1 cellular context compared by ENCODE assay signal in the genomic region with DNA sequence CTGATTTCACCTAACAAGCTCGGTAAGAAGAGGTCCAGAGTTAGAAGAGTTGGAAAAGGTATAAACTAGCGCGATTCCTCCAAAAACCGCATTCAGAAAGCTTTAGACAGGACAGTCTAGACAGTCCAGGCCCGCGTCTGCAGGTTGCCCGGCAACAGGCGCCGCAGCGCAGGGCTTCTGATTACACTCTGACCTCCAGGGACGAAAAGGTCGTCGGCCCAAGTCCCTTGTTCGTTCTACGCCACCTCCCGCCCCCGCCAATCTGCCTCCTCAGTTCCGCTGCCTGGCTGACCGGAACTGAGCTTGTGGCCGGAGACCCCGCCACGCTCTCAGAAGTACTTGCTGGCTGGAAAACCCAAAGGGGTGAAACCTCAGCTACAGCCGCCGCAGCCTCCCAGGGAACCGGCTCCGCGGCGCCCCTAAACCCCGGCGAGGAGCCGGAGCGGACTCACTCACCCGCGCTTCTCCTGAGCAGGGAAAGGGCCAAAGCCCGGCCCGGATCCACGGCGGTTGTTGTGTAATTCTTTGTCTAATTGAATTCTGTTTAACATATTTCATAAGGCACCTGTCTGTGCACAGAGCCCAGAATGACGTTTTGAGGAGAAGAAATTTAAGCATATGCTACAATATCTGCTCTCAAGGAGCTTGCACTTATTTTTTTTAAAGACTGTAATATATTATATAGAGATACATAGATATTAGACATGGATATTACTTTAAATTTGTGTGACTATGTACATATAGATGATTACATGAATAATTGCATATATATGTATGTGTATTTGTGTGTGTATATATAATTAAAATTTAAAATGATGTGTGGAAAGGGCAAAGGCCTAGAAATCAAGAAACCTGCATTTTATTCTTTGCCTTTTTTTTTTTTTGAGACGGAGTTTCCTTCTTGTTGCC.
TF ChIP-seq lines count a peak whose summit lies in the region.

Gene CAPS2 (minus strand): TSS at position 407 of the 909 bp plus-strand sequence. CDS start 3,826 bp downstream, outside the sequence.

TF ChIP-seq in HepG2, 621 proteins besides CTCF, POLR2A, EP300 and RAD21 (continued from another document and continues in another):
- TF ChIP-seq, protein P1, sequence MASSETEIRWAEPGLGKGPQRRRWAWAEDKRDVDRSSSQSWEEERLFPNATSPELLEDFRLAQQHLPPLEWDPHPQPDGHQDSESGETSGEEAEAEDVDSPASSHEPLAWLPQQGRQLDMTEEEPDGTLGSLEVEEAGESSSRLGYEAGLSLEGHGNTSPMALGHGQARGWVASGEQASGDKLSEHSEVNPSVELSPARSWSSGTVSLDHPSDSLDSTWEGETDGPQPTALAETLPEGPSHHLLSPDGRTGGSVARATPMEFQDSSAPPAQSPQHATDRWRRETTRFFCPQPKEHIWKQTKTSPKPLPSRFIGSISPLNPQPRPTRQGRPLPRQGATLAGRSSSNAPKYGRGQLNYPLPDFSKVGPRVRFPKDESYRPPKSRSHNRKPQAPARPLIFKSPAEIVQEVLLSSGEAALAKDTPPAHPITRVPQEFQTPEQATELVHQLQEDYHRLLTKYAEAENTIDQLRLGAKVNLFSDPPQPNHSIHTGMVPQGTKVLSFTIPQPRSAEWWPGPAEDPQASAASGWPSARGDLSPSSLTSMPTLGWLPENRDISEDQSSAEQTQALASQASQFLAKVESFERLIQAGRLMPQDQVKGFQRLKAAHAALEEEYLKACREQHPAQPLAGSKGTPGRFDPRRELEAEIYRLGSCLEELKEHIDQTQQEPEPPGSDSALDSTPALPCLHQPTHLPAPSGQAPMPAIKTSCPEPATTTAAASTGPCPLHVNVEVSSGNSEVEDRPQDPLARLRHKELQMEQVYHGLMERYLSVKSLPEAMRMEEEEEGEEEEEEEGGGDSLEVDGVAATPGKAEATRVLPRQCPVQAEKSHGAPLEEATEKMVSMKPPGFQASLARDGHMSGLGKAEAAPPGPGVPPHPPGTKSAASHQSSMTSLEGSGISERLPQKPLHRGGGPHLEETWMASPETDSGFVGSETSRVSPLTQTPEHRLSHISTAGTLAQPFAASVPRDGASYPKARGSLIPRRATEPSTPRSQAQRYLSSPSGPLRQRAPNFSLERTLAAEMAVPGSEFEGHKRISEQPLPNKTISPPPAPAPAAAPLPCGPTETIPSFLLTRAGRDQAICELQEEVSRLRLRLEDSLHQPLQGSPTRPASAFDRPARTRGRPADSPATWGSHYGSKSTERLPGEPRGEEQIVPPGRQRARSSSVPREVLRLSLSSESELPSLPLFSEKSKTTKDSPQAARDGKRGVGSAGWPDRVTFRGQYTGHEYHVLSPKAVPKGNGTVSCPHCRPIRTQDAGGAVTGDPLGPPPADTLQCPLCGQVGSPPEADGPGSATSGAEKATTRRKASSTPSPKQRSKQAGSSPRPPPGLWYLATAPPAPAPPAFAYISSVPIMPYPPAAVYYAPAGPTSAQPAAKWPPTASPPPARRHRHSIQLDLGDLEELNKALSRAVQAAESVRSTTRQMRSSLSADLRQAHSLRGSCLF (CRISPR knock-in tag; IDR thresholded peaks at IDR 0.05; ENCODE audit: borderline replicate concordance), result no peak
- TF ChIP-seq ZNF766 (CRISPR knock-in tag; IDR thresholded peaks at IDR 0.05; ENCODE audit: borderline replicate concordance) (no peak), SIN3B (IDR thresholded peaks at IDR 0.05; ENCODE audit: low read length) (no peak), ARNT (IDR thresholded peaks at IDR 0.05) (no peak), RFX1 (IDR thresholded peaks at IDR 0.05) (peak; percentile 82), ZSCAN9 (CRISPR knock-in tag; IDR thresholded peaks at IDR 0.05; ENCODE audit: borderline replicate concordance) (no peak), ZBTB3 (CRISPR knock-in tag; IDR thresholded peaks at IDR 0.05; ENCODE audit: borderline replicate concordance, low read depth) (no peak), SCMH1 (CRISPR knock-in tag; IDR thresholded peaks at IDR 0.05; ENCODE audit: borderline replicate concordance) (no peak), SRSF9 (IDR thresholded peaks at IDR 0.05; ENCODE audit: borderline replicate concordance, insufficient read depth, low read depth, low read length, poor library complexity, severe bottlenecking) (no peak), ZFP62 (CRISPR knock-in tag; IDR thresholded peaks at IDR 0.05) (no peak), ZNF550 (CRISPR knock-in tag; IDR thresholded peaks at IDR 0.05; ENCODE audit: borderline replicate concordance) (no peak), PAX8 (CRISPR knock-in tag; IDR thresholded peaks at IDR 0.05; ENCODE audit: borderline replicate concordance) (no peak), HCFC1 (IDR thresholded peaks at IDR 0.05; ENCODE audit: low read depth, low read length) (peak; percentile 39; the same call in 1 of the 2 replicates), PHF5A (CRISPR knock-in tag; IDR thresholded peaks at IDR 0.05; ENCODE audit: low read depth, unreplicated experiment) (no peak), FOSL1 (CRISPR knock-in tag; IDR thresholded peaks at IDR 0.05; ENCODE audit: borderline replicate concordance) (no peak), ONECUT2 (CRISPR knock-in tag; IDR thresholded peaks at IDR 0.05) (no peak), RFXAP (CRISPR knock-in tag; IDR thresholded peaks at IDR 0.05; ENCODE audit: borderline replicate concordance) (peak; percentile 58; the same call in 1 of the 2 replicates), POGZ (CRISPR knock-in tag; IDR thresholded peaks at IDR 0.05) (peak; percentile 81), PRPF4 (IDR thresholded peaks at IDR 0.05; ENCODE audit: low read depth, low read length, poor library complexity, severe bottlenecking) (no peak), ZFP90 (CRISPR knock-in tag; IDR thresholded peaks at IDR 0.05; ENCODE audit: borderline replicate concordance) (no peak), NCOA5 (CRISPR knock-in tag; IDR thresholded peaks at IDR 0.05) (no peak), ZNF746 (CRISPR knock-in tag; IDR thresholded peaks at IDR 0.05) (peak; percentile 41; the same call in 1 of the 2 replicates), MLX (CRISPR knock-in tag; IDR thresholded peaks at IDR 0.05) (0 out of 2 replicates have a peak, but pooled peaks have one; percentile 30), TERF1 (CRISPR knock-in tag; IDR thresholded peaks at IDR 0.05) (no peak), ZBTB8A (CRISPR knock-in tag; IDR thresholded peaks at IDR 0.05; ENCODE audit: borderline replicate concordance, low read depth) (no peak), ZNF331 (CRISPR knock-in tag; IDR thresholded peaks at IDR 0.05) (peak; percentile 46; the same call in 1 of the 2 replicates), TBP (CRISPR knock-in tag; IDR thresholded peaks at IDR 0.05) (no peak), PBX2 (CRISPR knock-in tag; IDR thresholded peaks at IDR 0.05) (no peak), HDAC6 (IDR thresholded peaks at IDR 0.05; ENCODE audit: low read depth, low read length) (no peak), ZNF557 (CRISPR knock-in tag; IDR thresholded peaks at IDR 0.05) (no peak), ZFP82 (CRISPR knock-in tag; IDR thresholded peaks at IDR 0.05; ENCODE audit: borderline replicate concordance) (no peak)
- TF ChIP-seq, protein P2, sequence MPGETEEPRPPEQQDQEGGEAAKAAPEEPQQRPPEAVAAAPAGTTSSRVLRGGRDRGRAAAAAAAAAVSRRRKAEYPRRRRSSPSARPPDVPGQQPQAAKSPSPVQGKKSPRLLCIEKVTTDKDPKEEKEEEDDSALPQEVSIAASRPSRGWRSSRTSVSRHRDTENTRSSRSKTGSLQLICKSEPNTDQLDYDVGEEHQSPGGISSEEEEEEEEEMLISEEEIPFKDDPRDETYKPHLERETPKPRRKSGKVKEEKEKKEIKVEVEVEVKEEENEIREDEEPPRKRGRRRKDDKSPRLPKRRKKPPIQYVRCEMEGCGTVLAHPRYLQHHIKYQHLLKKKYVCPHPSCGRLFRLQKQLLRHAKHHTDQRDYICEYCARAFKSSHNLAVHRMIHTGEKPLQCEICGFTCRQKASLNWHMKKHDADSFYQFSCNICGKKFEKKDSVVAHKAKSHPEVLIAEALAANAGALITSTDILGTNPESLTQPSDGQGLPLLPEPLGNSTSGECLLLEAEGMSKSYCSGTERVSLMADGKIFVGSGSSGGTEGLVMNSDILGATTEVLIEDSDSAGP (CRISPR knock-in tag; IDR thresholded peaks at IDR 0.05; ENCODE audit: borderline replicate concordance), result peak; percentile 95
- TF ChIP-seq, protein P3, sequence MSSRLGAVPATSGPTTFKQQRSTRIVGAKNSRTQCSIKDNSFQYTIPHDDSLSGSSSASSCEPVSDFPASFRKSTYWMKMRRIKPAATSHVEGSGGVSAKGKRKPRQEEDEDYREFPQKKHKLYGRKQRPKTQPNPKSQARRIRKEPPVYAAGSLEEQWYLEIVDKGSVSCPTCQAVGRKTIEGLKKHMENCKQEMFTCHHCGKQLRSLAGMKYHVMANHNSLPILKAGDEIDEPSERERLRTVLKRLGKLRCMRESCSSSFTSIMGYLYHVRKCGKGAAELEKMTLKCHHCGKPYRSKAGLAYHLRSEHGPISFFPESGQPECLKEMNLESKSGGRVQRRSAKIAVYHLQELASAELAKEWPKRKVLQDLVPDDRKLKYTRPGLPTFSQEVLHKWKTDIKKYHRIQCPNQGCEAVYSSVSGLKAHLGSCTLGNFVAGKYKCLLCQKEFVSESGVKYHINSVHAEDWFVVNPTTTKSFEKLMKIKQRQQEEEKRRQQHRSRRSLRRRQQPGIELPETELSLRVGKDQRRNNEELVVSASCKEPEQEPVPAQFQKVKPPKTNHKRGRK (CRISPR knock-in tag; IDR thresholded peaks at IDR 0.05), result no peak
- TF ChIP-seq, protein P4, sequence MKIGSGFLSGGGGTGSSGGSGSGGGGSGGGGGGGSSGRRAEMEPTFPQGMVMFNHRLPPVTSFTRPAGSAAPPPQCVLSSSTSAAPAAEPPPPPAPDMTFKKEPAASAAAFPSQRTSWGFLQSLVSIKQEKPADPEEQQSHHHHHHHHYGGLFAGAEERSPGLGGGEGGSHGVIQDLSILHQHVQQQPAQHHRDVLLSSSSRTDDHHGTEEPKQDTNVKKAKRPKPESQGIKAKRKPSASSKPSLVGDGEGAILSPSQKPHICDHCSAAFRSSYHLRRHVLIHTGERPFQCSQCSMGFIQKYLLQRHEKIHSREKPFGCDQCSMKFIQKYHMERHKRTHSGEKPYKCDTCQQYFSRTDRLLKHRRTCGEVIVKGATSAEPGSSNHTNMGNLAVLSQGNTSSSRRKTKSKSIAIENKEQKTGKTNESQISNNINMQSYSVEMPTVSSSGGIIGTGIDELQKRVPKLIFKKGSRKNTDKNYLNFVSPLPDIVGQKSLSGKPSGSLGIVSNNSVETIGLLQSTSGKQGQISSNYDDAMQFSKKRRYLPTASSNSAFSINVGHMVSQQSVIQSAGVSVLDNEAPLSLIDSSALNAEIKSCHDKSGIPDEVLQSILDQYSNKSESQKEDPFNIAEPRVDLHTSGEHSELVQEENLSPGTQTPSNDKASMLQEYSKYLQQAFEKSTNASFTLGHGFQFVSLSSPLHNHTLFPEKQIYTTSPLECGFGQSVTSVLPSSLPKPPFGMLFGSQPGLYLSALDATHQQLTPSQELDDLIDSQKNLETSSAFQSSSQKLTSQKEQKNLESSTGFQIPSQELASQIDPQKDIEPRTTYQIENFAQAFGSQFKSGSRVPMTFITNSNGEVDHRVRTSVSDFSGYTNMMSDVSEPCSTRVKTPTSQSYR (CRISPR knock-in tag; IDR thresholded peaks at IDR 0.05; ENCODE audit: borderline replicate concordance), result no peak
